Comparison of ENCODE assay signal across 9 cellular contexts in genomic region chr12:52308807-52309425, GRCh38. TPM values are rescaled to one million over a fixed set of nuclear protein-coding genes. Genes with fewer than 3 reads are reported as not detected.
A peak's percentile ranks its signal among the peaks of the same experiment; 100 is the strongest.
DNase-seq lines count a peak whose midpoint lies in the region; ATAC-seq and TF ChIP-seq lines count a peak whose summit lies in the region.
"Had no signal": no experiment of that assay in that cellular context is flagged by ENCODE, and none has a peak within 500 bp of the region (broad histone marks: within the 10 kb centered on the region; RNA-seq: fewer than 3 reads in every experiment).

No MANE protein-coding gene starts in this region.

- no peak overlapping the region for H4K91ac ChIP-seq in H9 (ENCODE audit: insufficient read length, low read depth, low read length)

- no peak overlapping the region for H3K9ac ChIP-seq in H9 (ENCODE audit: extremely low read depth, insufficient read length, low read length)
- H3K9ac ChIP-seq in MM.1S (ENCODE audit: low read length): no peak overlapping the region

- ATAC-seq in left lobe of liver: no peak

- H2BK5ac ChIP-seq in H9 (ENCODE audit: insufficient read length, low read length): no peak overlapping the region

- H3K9me3 Mint-ChIP-seq in H9: no peaks in the 10 kb centered on the region
- H3K9me3 Mint-ChIP-seq in activated T-helper 1 cell treated with anti-CD3 and anti-CD28 coated beads, Interleukin-12 subunit alpha, Interleukin-12 subunit beta, Interleukin-2, Interleukin-4 antibody, amounts not matched to agents 30 ng/mL and 10 ng/mL and 1 ng/mL, durations not matched to agents 14 hours and 24 hours and 36 hours: no peaks in the 10 kb centered on the region

- no peaks in the 10 kb centered on the region for H3F3A ChIP-seq in MM.1S (ENCODE audit: insufficient read depth, low read length)

- no peak overlapping the region for H2AFZ ChIP-seq in H9 (ENCODE audit: low read length)
- peak overlapping the region; percentile 31 for H2AFZ ChIP-seq in hepatocyte
- H2AFZ ChIP-seq in MM.1S (ENCODE audit: low read length): no peak overlapping the region

- H3K27me3 Mint-ChIP-seq in H9 (ENCODE audit: low read depth): peaks cover 82% of the 10 kb centered on the region
- peaks cover 66% of the 10 kb centered on the region for H3K27me3 Mint-ChIP-seq in activated T-helper 1 cell treated with anti-CD3 and anti-CD28 coated beads, Interleukin-12 subunit alpha, Interleukin-12 subunit beta, Interleukin-2, Interleukin-4 antibody, amounts not matched to agents 30 ng/mL and 10 ng/mL and 1 ng/mL, durations not matched to agents 14 hours and 24 hours and 36 hours (ENCODE audit: insufficient read depth)

- peak overlapping the region; percentile 63 to 73 for H3K4me3 Mint-ChIP-seq in H9
- peak overlapping the region; percentile 3 for H3K4me3 Mint-ChIP-seq in activated T-helper 1 cell treated with anti-CD3 and anti-CD28 coated beads, Interleukin-12 subunit alpha, Interleukin-12 subunit beta, Interleukin-2, Interleukin-4 antibody, amounts not matched to agents 30 ng/mL and 10 ng/mL and 1 ng/mL, durations not matched to agents 14 hours and 24 hours and 36 hours

- peaks cover 9% of the 10 kb centered on the region for H3K23me2 ChIP-seq in H9 (ENCODE audit: insufficient read length, low read depth, low read length, poor library complexity, severe bottlenecking)

- H2BK15ac ChIP-seq in H9 (ENCODE audit: low read depth, low read length): no peak overlapping the region

- H3K4me1 ChIP-seq in H9 (ENCODE audit: insufficient read depth, low read length) (no peaks in the 10 kb centered on the region; the same call in 1 of the 2 replicates), hepatocyte (ENCODE audit: insufficient read depth) (peaks cover 6% of the 10 kb centered on the region), HAP-1 (no peaks in the 10 kb centered on the region), MM.1S (ENCODE audit: low read length) (no peaks in the 10 kb centered on the region)

- H3K56ac ChIP-seq in H9 (ENCODE audit: insufficient read length, low read depth, low read length): no peak overlapping the region

- H3K4ac ChIP-seq in H9 (ENCODE audit: low read depth, low read length): no peak overlapping the region

- H3K27ac ChIP-seq in H9 (ENCODE audit: insufficient read length, low read depth, low read length) (no peak overlapping the region), hepatocyte (peak overlapping the region; percentile 44), MM.1S (ENCODE audit: low read length) (no peak overlapping the region)

- DNase-seq in H9: no peak
- DNase-seq in activated T-helper 1 cell treated with anti-CD3 and anti-CD28 coated beads, Interleukin-12 subunit alpha, Interleukin-12 subunit beta, Interleukin-2, Interleukin-4 antibody, amounts not matched to agents 30 ng/mL and 10 ng/mL and 1 ng/mL, durations not matched to agents 14 hours and 24 hours and 36 hours (ENCODE audit: low spot score): no peak
- DNase-seq in hepatocyte (ENCODE audit: low spot score): no peak
- no peak for DNase-seq in retinal pigment epithelial cell (ENCODE audit: low read depth)
- no peak for DNase-seq in HAP-1 (ENCODE audit: low spot score in 2 of 2)
- no peak for DNase-seq in left lobe of liver (ENCODE audit: low spot score)
- no peak for DNase-seq in AG08395 (ENCODE audit: low spot score)
- DNase-seq in MM.1S: no peak
- DNase-seq: Kasumi-1 had no signal

- no peak overlapping the region for H4K5ac ChIP-seq in H9 (ENCODE audit: insufficient read length, low read depth, low read length)

- no peaks in the 10 kb centered on the region for H3K9me2 ChIP-seq in hepatocyte (replicated peaks; ENCODE audit: insufficient read depth)
- H3K9me2 ChIP-seq in MM.1S (replicated peaks; ENCODE audit: insufficient read depth, low read length): no peaks in the 10 kb centered on the region

- no peaks in the 10 kb centered on the region for H3K36me3 Mint-ChIP-seq in H9 (ENCODE audit: insufficient read depth in 1 of 3, low read depth in 3 of 3)
- peaks cover 6% of the 10 kb centered on the region for H3K36me3 Mint-ChIP-seq in activated T-helper 1 cell treated with anti-CD3 and anti-CD28 coated beads, Interleukin-12 subunit alpha, Interleukin-12 subunit beta, Interleukin-2, Interleukin-4 antibody, amounts not matched to agents 30 ng/mL and 10 ng/mL and 1 ng/mL, durations not matched to agents 14 hours and 24 hours and 36 hours (ENCODE audit: low read depth)

- no peaks in the 10 kb centered on the region for H4K20me1 ChIP-seq in H9 (ENCODE audit: control insufficient read depth, insufficient read depth, insufficient read length)
- H4K20me1 ChIP-seq in hepatocyte (ENCODE audit: insufficient read depth, poor library complexity, severe bottlenecking): no peaks in the 10 kb centered on the region
- H4K20me1 ChIP-seq in MM.1S (ENCODE audit: insufficient read depth, low read length): no peaks in the 10 kb centered on the region

- H3K18ac ChIP-seq in H9 (ENCODE audit: insufficient read length, low read depth, low read length): no peak overlapping the region

- no peak overlapping the region for H2BK20ac ChIP-seq in H9 (ENCODE audit: low read depth, low read length, poor library complexity, severe bottlenecking)

- H4K8ac ChIP-seq in H9 (replicated peaks; ENCODE audit: insufficient read length, low read depth, low read length): no peak overlapping the region

- H3K14ac ChIP-seq in H9 (ENCODE audit: insufficient read depth, low read length): no peak overlapping the region

- H3K36me3 ChIP-seq in hepatocyte (replicated peaks; ENCODE audit: insufficient read depth, low read depth) (no peaks in the 10 kb centered on the region), HAP-1 (replicated peaks) (no peaks in the 10 kb centered on the region), MM.1S (replicated peaks; ENCODE audit: insufficient read depth, low read length) (no peaks in the 10 kb centered on the region)

- H3T11ph ChIP-seq in H9 (ENCODE audit: low read length): no peak overlapping the region

- TF ChIP-seq CTCF in H9 (conservative IDR thresholded peaks at IDR 0.05): no peak
- TF ChIP-seq CTCF in hepatocyte (IDR thresholded peaks at IDR 0.05; ENCODE audit: poor library complexity): no peak
- no peak for TF ChIP-seq CTCF in retinal pigment epithelial cell (conservative IDR thresholded peaks at IDR 0.05; ENCODE audit: low read depth, low read length)
- TF ChIP-seq CTCF in MM.1S (IDR thresholded peaks at IDR 0.05; ENCODE audit: low read length): no peak

- in situ Hi-C loops in HAP-1 (cut with MboI; ENCODE audit: low sequenced_read_pairs): no loop called here

- no peak overlapping the region for H2BK120ac ChIP-seq in H9 (ENCODE audit: low read depth, low read length, poor library complexity, severe bottlenecking)

- H3K27me3 ChIP-seq in H9 (ENCODE audit: insufficient read depth, low read length): peaks cover 13% of the 10 kb centered on the region; the same call in 1 of the 2 replicates
- peaks cover 22% of the 10 kb centered on the region for H3K27me3 ChIP-seq in hepatocyte
- H3K27me3 ChIP-seq in HAP-1 (ENCODE audit: low read depth): peaks cover 24% of the 10 kb centered on the region
- H3K27me3 ChIP-seq in MM.1S (replicated peaks; ENCODE audit: insufficient read depth, low read length): peaks cover 71% of the 10 kb centered on the region

- H3K9me3 ChIP-seq in H9 (ENCODE audit: control insufficient read depth, low read depth, low read length) (no peaks in the 10 kb centered on the region), hepatocyte (ENCODE audit: low read depth) (no peaks in the 10 kb centered on the region), HAP-1 (no peaks in the 10 kb centered on the region), MM.1S (replicated peaks; ENCODE audit: insufficient read depth, low read length) (no peaks in the 10 kb centered on the region)

- H2BK12ac ChIP-seq in H9 (ENCODE audit: insufficient read length, low read depth, low read length): no peak overlapping the region

- H3K23ac ChIP-seq in H9 (ENCODE audit: insufficient read length, low read depth, low read length): no peak overlapping the region

- H3K27ac Mint-ChIP-seq in H9: no peak overlapping the region; a peak in 1 of 7 replicates
- no peak overlapping the region for H3K27ac Mint-ChIP-seq in activated T-helper 1 cell treated with anti-CD3 and anti-CD28 coated beads, Interleukin-12 subunit alpha, Interleukin-12 subunit beta, Interleukin-2, Interleukin-4 antibody, amounts not matched to agents 30 ng/mL and 10 ng/mL and 1 ng/mL, durations not matched to agents 14 hours and 24 hours and 36 hours

- H3K79me2 ChIP-seq in H9 (ENCODE audit: insufficient read depth, low read length): no peaks in the 10 kb centered on the region
- no peaks in the 10 kb centered on the region for H3K79me2 ChIP-seq in hepatocyte
- H3K79me2 ChIP-seq in MM.1S (ENCODE audit: low read length): no peaks in the 10 kb centered on the region

- WGBS in H9 (ENCODE audit: extremely low coverage, insufficient read length, low lambda C conversion rate): no CpG with 5 or more reads among the region's 15 CpGs
- WGBS in hepatocyte (ENCODE audit: low lambda C conversion rate, missing lambda C conversion rate): 55% methylated on average over 15 of the region's 15 CpGs

- no peak overlapping the region for H3K4me3 ChIP-seq in hepatocyte
- peak overlapping the region; percentile 50 for H3K4me3 ChIP-seq in retinal pigment epithelial cell (ENCODE audit: low read length)
- no peak overlapping the region for H3K4me3 ChIP-seq in HAP-1
- no peak overlapping the region for H3K4me3 ChIP-seq in MM.1S (ENCODE audit: low read length)

- H3K4me2 ChIP-seq in H9 (ENCODE audit: insufficient read depth, insufficient read length, low read length) (peak overlapping the region; percentile 63), hepatocyte (peak overlapping the region; percentile 80), MM.1S (ENCODE audit: low read depth, low read length) (no peak overlapping the region; the same call in 1 of the 2 replicates)

- intact Hi-C loops in activated T-helper 1 cell treated with anti-CD3 and anti-CD28 coated beads, Interleukin-12 subunit alpha, Interleukin-12 subunit beta, Interleukin-2, Interleukin-4 antibody, amounts not matched to agents 30 ng/mL and 10 ng/mL and 1 ng/mL, durations not matched to agents 14 hours and 24 hours and 36 hours (cut with micrococcal nuclease): no loop called here

- H3K79me1 ChIP-seq in H9 (ENCODE audit: insufficient read depth, low read depth, low read length, poor library complexity, severe bottlenecking): no peaks in the 10 kb centered on the region

- H2AK5ac ChIP-seq in H9 (ENCODE audit: insufficient read length, low read length): no peak overlapping the region

- peaks cover 11 to 14% of the 10 kb centered on the region in 2 experiments for H3K4me1 Mint-ChIP-seq in H9
- peaks cover 17% of the 10 kb centered on the region for H3K4me1 Mint-ChIP-seq in activated T-helper 1 cell treated with anti-CD3 and anti-CD28 coated beads, Interleukin-12 subunit alpha, Interleukin-12 subunit beta, Interleukin-2, Interleukin-4 antibody, amounts not matched to agents 30 ng/mL and 10 ng/mL and 1 ng/mL, durations not matched to agents 14 hours and 24 hours and 36 hours (ENCODE audit: low read depth)

RNA-seq across cellular contexts. Expression of gene KRT83, which starts 12.3 kb away (rescaled TPM):
- total RNA-seq in H9 (2021) (not detected in 2 replicates), hepatocyte (not detected in 2 replicates), left lobe of liver (not detected)
- total RNA-seq in activated T-helper 1 cell treated with anti-CD3 and anti-CD28 coated beads, Interleukin-12 subunit alpha, Interleukin-12 subunit beta, Interleukin-2, Interleukin-4 antibody, amounts not matched to agents 30 ng/mL and 10 ng/mL and 1 ng/mL, durations not matched to agents 14 hours and 24 hours and 36 hours: not detected in 2 replicates
- polyA plus RNA-seq in hepatocyte: not detected in 2 replicates

RNA-seq across cellular contexts. Expression of gene KRT81, which starts 17.6 kb away (rescaled TPM):
- total RNA-seq in H9 (2021): not detected in 2 replicates
- not detected in 2 replicates for total RNA-seq in activated T-helper 1 cell treated with anti-CD3 and anti-CD28 coated beads, Interleukin-12 subunit alpha, Interleukin-12 subunit beta, Interleukin-2, Interleukin-4 antibody, amounts not matched to agents 30 ng/mL and 10 ng/mL and 1 ng/mL, durations not matched to agents 14 hours and 24 hours and 36 hours
- total RNA-seq in hepatocyte: not detected in 2 replicates
- polyA plus RNA-seq in hepatocyte: not detected in 2 replicates
- total RNA-seq in left lobe of liver: 0.65 TPM

RNA-seq across cellular contexts. Expression of gene KRT86, which starts 34.5 kb away (rescaled TPM):
- total RNA-seq in H9 (2021): not detected in 2 replicates
- 0.73 and 0.93 TPM in 2 replicates for total RNA-seq in activated T-helper 1 cell treated with anti-CD3 and anti-CD28 coated beads, Interleukin-12 subunit alpha, Interleukin-12 subunit beta, Interleukin-2, Interleukin-4 antibody, amounts not matched to agents 30 ng/mL and 10 ng/mL and 1 ng/mL, durations not matched to agents 14 hours and 24 hours and 36 hours
- total RNA-seq in hepatocyte: not detected in 2 replicates
- 0.40 TPM in 1 of 2 replicates, not detected in the other for polyA plus RNA-seq in hepatocyte
- not detected for total RNA-seq in left lobe of liver

RNA-seq across cellular contexts. Expression of gene KRT85, which starts 58.4 kb away (rescaled TPM):
- total RNA-seq in H9 (2021) (not detected in 2 replicates), hepatocyte (not detected in 2 replicates), left lobe of liver (not detected)
- total RNA-seq in activated T-helper 1 cell treated with anti-CD3 and anti-CD28 coated beads, Interleukin-12 subunit alpha, Interleukin-12 subunit beta, Interleukin-2, Interleukin-4 antibody, amounts not matched to agents 30 ng/mL and 10 ng/mL and 1 ng/mL, durations not matched to agents 14 hours and 24 hours and 36 hours: not detected in 2 replicates
- polyA plus RNA-seq in hepatocyte: not detected in 2 replicates
